Comparison of ENCODE assay signal across 10 cellular contexts in genomic region chr14:74792249-74793039, GRCh38. TPM values are rescaled to one million over a fixed set of nuclear protein-coding genes. Genes with fewer than 3 reads are reported as not detected.
A peak's percentile ranks its signal among the peaks of the same experiment; 100 is the strongest.
DNase-seq lines count a peak whose midpoint lies in the region; TF ChIP-seq lines count a peak whose summit lies in the region.
"Had no signal": no experiment of that assay in that cellular context is flagged by ENCODE, and none has a peak within 500 bp of the region (broad histone marks: within the 10 kb centered on the region; RNA-seq: fewer than 3 reads in every experiment).

No MANE protein-coding gene starts in this region.

- H3K27me3 Mint-ChIP-seq in HFFc6 (ENCODE audit: insufficient read depth), result no peaks in the 10 kb centered on the region
- H3K27me3 Mint-ChIP-seq in activated naive CD8-positive, alpha-beta T cell, result no peaks in the 10 kb centered on the region

- no peak for TF ChIP-seq EP300 in sigmoid colon (IDR thresholded peaks at IDR 0.05)

- H3K36me3 Mint-ChIP-seq in HFFc6 (ENCODE audit: low read depth), result peaks cover 14% of the 10 kb centered on the region
- H3K36me3 Mint-ChIP-seq in activated naive CD8-positive, alpha-beta T cell, result peaks cover 6% of the 10 kb centered on the region

- peaks cover 29% of the 10 kb centered on the region for H3K9me3 ChIP-seq in BLaER1
- H3K9me3 ChIP-seq in sigmoid colon, result no peaks in the 10 kb centered on the region

- H3K4me3 Mint-ChIP-seq in HFFc6, result peak overlapping the region; percentile 67
- H3K4me3 Mint-ChIP-seq in activated naive CD8-positive, alpha-beta T cell, result peak overlapping the region; percentile 76

- no peaks in the 10 kb centered on the region; the same call in 1 of the 2 replicates for H3K9me3 Mint-ChIP-seq in HFFc6
- peaks cover 3% of the 10 kb centered on the region for H3K9me3 Mint-ChIP-seq in activated naive CD8-positive, alpha-beta T cell (ENCODE audit: low read depth)

- H3K4me3 ChIP-seq in BLaER1 (no peak overlapping the region), sigmoid colon (no peak overlapping the region)

- peaks cover 33% of the 10 kb centered on the region; the same call in 1 of the 2 replicates for H4K20me1 ChIP-seq in BLaER1

- H3K9ac ChIP-seq in BLaER1, result no peak overlapping the region

- peaks cover 41% of the 10 kb centered on the region for H3K4me1 Mint-ChIP-seq in HFFc6 (ENCODE audit: low read depth)
- peaks cover 51% of the 10 kb centered on the region for H3K4me1 Mint-ChIP-seq in activated naive CD8-positive, alpha-beta T cell (ENCODE audit: low read depth)

- TF ChIP-seq CTCF in HFFc6 (IDR thresholded peaks at IDR 0.05) (no peak), sigmoid colon (IDR thresholded peaks at IDR 0.05) (no peak)

- peak overlapping the region; percentile 74 for H3K4me2 ChIP-seq in BLaER1

- TF ChIP-seq POLR2A in sigmoid colon (IDR thresholded peaks at IDR 0.05), result no peak

- peaks cover 75% of the 10 kb centered on the region for H3K36me3 ChIP-seq in BLaER1
- peaks cover 0 to 15% (median under 1%) of the 10 kb centered on the region in 4 donors for H3K36me3 ChIP-seq in sigmoid colon

- H3K27ac ChIP-seq in BLaER1 (peak overlapping the region; percentile 33), sigmoid colon (peak overlapping the region in 1 of 4 donors; percentile 0)

- H3K4me1 ChIP-seq in BLaER1, result peaks cover 24% of the 10 kb centered on the region
- H3K4me1 ChIP-seq in sigmoid colon, result peaks cover 0 to 26% (median 21%) of the 10 kb centered on the region in 4 donors

- no peaks in the 10 kb centered on the region for H3K27me3 ChIP-seq in BLaER1
- no peaks in the 10 kb centered on the region for H3K27me3 ChIP-seq in sigmoid colon

- WGBS in sigmoid colon, 2 donors, result 55 to 78% methylated on average over 7 of the region's 7 CpGs

- intact Hi-C loops in sigmoid colon (cut with DNase I), result no loop called here

- H3K27ac Mint-ChIP-seq in HFFc6, result peak overlapping the region; percentile 57
- H3K27ac Mint-ChIP-seq in activated naive CD8-positive, alpha-beta T cell, result peak overlapping the region; percentile 95

- DNase-seq in HFFc6 (no peak), left kidney (ENCODE audit: low read depth, low spot score) (peak; percentile 5), middle frontal gyrus (ENCODE audit: extremely low spot score, low spot score) (no peak), SHP77 (lab: John Stamatoyannopoulos, UW) (no peak), sigmoid colon (no peak)
- no peak for DNase-seq in stimulated activated CD4-positive, alpha-beta T cell treated with anti-CD3 and anti-CD28 coated beads, Interleukin-4, amount 100 ng/mL, for 1 hour
- DNase-seq: glutamatergic neuron, NCI-H510A had no signal

RNA-seq across cellular contexts. Expression of gene YLPM1, which starts 29.3 kb away (rescaled TPM):
- 10 to 100 TPM; 46.0 to 50.8 (median 48.6) TPM for total RNA-seq in HFFc6 (2021; fragmentation: NEBNext Ultra II Directional; extraction: Animal tissue kit (Norgen Biotek cat#: 25700))
- 10 to 100 TPM; 40.3 to 58.7 (median 40.6) TPM for total RNA-seq in sigmoid colon
- polyA plus RNA-seq in sigmoid colon, result 10 to 100 TPM in 1 of 3 donors, 1 to 10 TPM in 2; 7.2 to 23.6 (median 7.2) TPM
